ENCODE assay signal across 18 cellular contexts in genomic region chr2:58925676-58926081, GRCh38.
DNase-seq lines count a peak whose midpoint lies in the region; ATAC-seq and TF ChIP-seq lines count a peak whose summit lies in the region.
"Had no signal": no experiment of that assay in that cellular context is flagged by ENCODE, and none has a peak within 500 bp of the region (broad histone marks: within the 10 kb centered on the region; RNA-seq: fewer than 3 reads in every experiment).

No MANE protein-coding gene starts in this region.

- H3K36me3 Mint-ChIP-seq in T-helper 17 cell (ENCODE audit: low read depth), result no peaks in the 10 kb centered on the region
- H3K36me3 Mint-ChIP-seq: activated naive CD4-positive, alpha-beta T cell treated with anti-CD3 and anti-CD28 coated beads, Interleukin-2, amount 10 ng/mL, durations not matched to agents 7 days and 5 days had no signal

- H3K4me3 ChIP-seq in HFF-Myc (replicated peaks; ENCODE audit: low read depth, low read length) (no peak overlapping the region), dorsolateral prefrontal cortex (no peak overlapping the region)
- H3K4me3 ChIP-seq in effector memory CD4-positive, alpha-beta T cell (ENCODE audit: insufficient read depth, low read depth, low read length, poor library complexity, severe bottlenecking), result no peak overlapping the region
- H3K4me3 ChIP-seq: gastrocnemius medialis had no signal

- no peak overlapping the region for H3K4me3 Mint-ChIP-seq in T-helper 17 cell
- H3K4me3 Mint-ChIP-seq: activated CD4-positive, alpha-beta T cell treated with anti-CD3 and anti-CD28 coated beads, Interleukin-2, amount 10 ng/mL, durations not matched to agents 24 days and 14 days; activated naive CD4-positive, alpha-beta T cell treated with anti-CD3 and anti-CD28 coated beads, Interleukin-2, amount 10 ng/mL, durations not matched to agents 7 days and 5 days; nephron had no signal

- no peaks in the 10 kb centered on the region for H3K27me3 ChIP-seq in dorsolateral prefrontal cortex
- no peaks in the 10 kb centered on the region for H3K27me3 ChIP-seq in effector memory CD4-positive, alpha-beta T cell (replicated peaks; ENCODE audit: control insufficient read depth, insufficient read depth, low read length, poor library complexity, severe bottlenecking)

- no peaks in the 10 kb centered on the region for H3K9me3 ChIP-seq in effector memory CD4-positive, alpha-beta T cell (ENCODE audit: control insufficient read depth, low read length)
- H3K9me3 ChIP-seq in T-helper 17 cell (ENCODE audit: control insufficient read depth, low read length, poor library complexity, severe bottlenecking), result no peaks in the 10 kb centered on the region
- H3K9me3 ChIP-seq: gastrocnemius medialis had no signal

- H3K4me1 Mint-ChIP-seq in T-helper 17 cell, result no peaks in the 10 kb centered on the region
- H3K4me1 Mint-ChIP-seq: activated CD4-positive, alpha-beta T cell treated with anti-CD3 and anti-CD28 coated beads, Interleukin-2, amount 10 ng/mL, durations not matched to agents 24 days and 14 days; activated naive CD4-positive, alpha-beta T cell treated with anti-CD3 and anti-CD28 coated beads, Interleukin-2, amount 10 ng/mL, durations not matched to agents 7 days and 5 days; nephron had no signal

- no peak overlapping the region for H3K27ac Mint-ChIP-seq in T-helper 17 cell
- H3K27ac Mint-ChIP-seq: activated CD4-positive, alpha-beta T cell treated with anti-CD3 and anti-CD28 coated beads, Interleukin-2, amount 10 ng/mL, durations not matched to agents 24 days and 14 days; activated naive CD4-positive, alpha-beta T cell treated with anti-CD3 and anti-CD28 coated beads, Interleukin-2, amount 10 ng/mL, durations not matched to agents 7 days and 5 days; nephron had no signal

- DNase-seq in AG09319 (ENCODE audit: extremely low read depth, low read depth) (peak; percentile 79), HFF-Myc (ENCODE audit: extremely low read depth, low read depth) (peak; percentile 33), dorsolateral prefrontal cortex (peak in 9 of 10 donors; percentile 3 to 71 (median 49)), midbrain (lab: John Stamatoyannopoulos, UW) (peak; percentile 46), SKM-1 (lab: John Stamatoyannopoulos, UW; ENCODE audit: unreplicated experiment) (no peak), T-helper 17 cell (no peak)
- no peak for DNase-seq in effector memory CD4-positive, alpha-beta T cell
- DNase-seq in stimulated activated CD4-positive, alpha-beta T cell treated with anti-CD3 and anti-CD28 coated beads, Interleukin-2, amount 100 ng/mL, for 48 hours, result no peak
- DNase-seq: activated CD4-positive, alpha-beta T cell treated with anti-CD3 and anti-CD28 coated beads, Interleukin-2, amount 10 ng/mL, durations not matched to agents 24 days and 14 days; activated naive CD4-positive, alpha-beta T cell treated with anti-CD3 and anti-CD28 coated beads, Interleukin-2, amount 10 ng/mL, durations not matched to agents 7 days and 5 days; DMS 273 treated with DMSO at 0.1 percent for 48 hours; gastrocnemius medialis; mesenchymal stem cell; NCI-H1930; NCI-H524 treated with DMSO at 0.1 percent for 48 hours; OCI-M1 had no signal

- TF ChIP-seq CTCF in AG09319 (IDR thresholded peaks at IDR 0.05; ENCODE audit: low read depth, low read length) (no peak; the same call in 1 of the 2 replicates), HFF-Myc (IDR thresholded peaks at IDR 0.05; ENCODE audit: low read depth, low read length, missing control alignments) (no peak), dorsolateral prefrontal cortex (IDR thresholded peaks at IDR 0.05 in 54 of 56, conservative IDR thresholded peaks at IDR 0.05 in 2 of 56; ENCODE audit: low read depth in 1 of 56, partially characterized antibody in 56 of 56) (no peak)

- no peaks in the 10 kb centered on the region for H3K36me3 ChIP-seq in effector memory CD4-positive, alpha-beta T cell (ENCODE audit: control insufficient read depth, insufficient read depth, low read length)
- H3K36me3 ChIP-seq: gastrocnemius medialis had no signal

- no peaks in the 10 kb centered on the region for H3K27me3 Mint-ChIP-seq in T-helper 17 cell
- H3K27me3 Mint-ChIP-seq: activated CD4-positive, alpha-beta T cell treated with anti-CD3 and anti-CD28 coated beads, Interleukin-2, amount 10 ng/mL, durations not matched to agents 24 days and 14 days; activated naive CD4-positive, alpha-beta T cell treated with anti-CD3 and anti-CD28 coated beads, Interleukin-2, amount 10 ng/mL, durations not matched to agents 7 days and 5 days had no signal

- no peaks in the 10 kb centered on the region for H3K4me1 ChIP-seq in effector memory CD4-positive, alpha-beta T cell (ENCODE audit: control insufficient read depth, insufficient read depth, low read length, poor library complexity, severe bottlenecking)
- H3K4me1 ChIP-seq: gastrocnemius medialis had no signal

- H3K27ac ChIP-seq in dorsolateral prefrontal cortex, result peak overlapping the region in 1 of 59 donors; percentile 4
- H3K27ac ChIP-seq in effector memory CD4-positive, alpha-beta T cell (ENCODE audit: insufficient read depth, low read length, poor library complexity, severe bottlenecking), result no peak overlapping the region
- H3K27ac ChIP-seq: gastrocnemius medialis had no signal

- no peak for ATAC-seq in T-helper 17 cell
- ATAC-seq: HCT116 had no signal

- intact Hi-C loops in dorsolateral prefrontal cortex (cut with DNase I), result no loop called here

Comparison
In these comparisons a context has a peak if more than half of its experiments do, and no peak if none do; other contexts are left out.
1. DNase-seq: peak in AG09319 (single experiment), HFF-Myc (single experiment), dorsolateral prefrontal cortex (9 of 10) and midbrain (single experiment); none in effector memory CD4-positive, alpha-beta T cell (0 of 3), SKM-1 (single experiment), T-helper 17 cell (0 of 3) and stimulated activated CD4-positive, alpha-beta T cell treated with anti-CD3 and anti-CD28 coated beads, Interleukin-2, amount 100 ng/mL, for 48 hours (0 of 2).